22 cellular contexts compared by ENCODE assay signal in the genomic region with DNA sequence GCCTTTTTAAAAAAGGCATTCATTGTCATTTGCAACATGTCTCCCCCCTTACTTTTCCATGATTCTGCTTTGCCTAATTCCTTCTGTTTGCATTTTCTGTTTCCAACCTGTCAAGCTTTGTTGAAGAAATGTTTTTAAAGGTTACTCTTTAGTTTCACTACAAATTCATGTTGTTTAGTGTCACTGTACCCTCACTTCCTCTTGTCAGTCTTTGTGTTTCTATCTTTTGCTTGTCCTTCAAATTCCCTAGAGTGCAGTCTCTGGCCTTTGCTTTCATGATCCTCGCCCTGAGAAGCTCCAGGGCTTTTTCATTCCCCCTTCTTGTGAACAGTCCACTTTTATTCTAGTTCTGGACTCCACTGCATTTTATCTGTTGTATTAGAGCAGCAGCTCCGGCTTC.
"Had no signal": no experiment of that assay in that cellular context is flagged by ENCODE, and none has a peak within 500 bp of the region (broad histone marks: within the 10 kb centered on the region; RNA-seq: fewer than 3 reads in every experiment).

No MANE protein-coding gene starts in this region.

- H3K4me2 ChIP-seq: hepatocyte, smooth muscle cell had no signal

- H3K9me3 Mint-ChIP-seq: activated T-helper 2 cell treated with anti-CD3 and anti-CD28 coated beads, Interferon-gamma antibody, Interleukin-2, Interleukin-4, amounts not matched to agents 10 μg/mL and 5 μg/mL and 100 μg/mL, durations not matched to agents 14 hours and 24 hours and 36 hours; central memory CD8-positive, alpha-beta T cell; effector memory CD8-positive, alpha-beta T cell; immature natural killer cell; naive thymus-derived CD4-positive, alpha-beta T cell; neural crest cell had no signal

- H3K4me1 Mint-ChIP-seq: neural crest cell had no signal

- H3K9me3 ChIP-seq: adrenal gland, esophagus muscularis mucosa, left lung, sigmoid colon, upper lobe of left lung had no signal

- ATAC-seq: effector memory CD8-positive, alpha-beta T cell; left lung; naive thymus-derived CD4-positive, alpha-beta T cell; stimulated activated naive CD8-positive, alpha-beta T cell treated with anti-CD3 and anti-CD28 coated beads, Interleukin-15, Interleukin-2, amounts not matched to agents 100 U/mL and 50 U/mL, for 24 hours had no signal

- H3K27ac ChIP-seq: adrenal gland, esophagus muscularis mucosa, hepatocyte, left lung, sigmoid colon, upper lobe of left lung, VCaP had no signal

- H3K27ac Mint-ChIP-seq: activated naive CD8-positive, alpha-beta T cell; activated T-helper 2 cell treated with anti-CD3 and anti-CD28 coated beads, Interferon-gamma antibody, Interleukin-2, Interleukin-4, amounts not matched to agents 10 μg/mL and 5 μg/mL and 100 μg/mL, durations not matched to agents 14 hours and 24 hours and 36 hours; effector memory CD8-positive, alpha-beta T cell; immature natural killer cell; naive thymus-derived CD4-positive, alpha-beta T cell had no signal

- H3K4me3 Mint-ChIP-seq: activated naive CD8-positive, alpha-beta T cell; central memory CD8-positive, alpha-beta T cell; effector memory CD8-positive, alpha-beta T cell; immature natural killer cell; naive thymus-derived CD4-positive, alpha-beta T cell; neural crest cell had no signal

- H3K27me3 ChIP-seq: adrenal gland, esophagus muscularis mucosa, hepatocyte, left lung, sigmoid colon, upper lobe of left lung had no signal

- H3K4me3 ChIP-seq: adrenal gland, esophagus muscularis mucosa, hepatocyte, left lung, sigmoid colon, smooth muscle cell, upper lobe of left lung had no signal

- DNase-seq: activated CD4-positive, alpha-beta T cell treated with anti-CD3 and anti-CD28 coated beads, Interleukin-2, amount 50 U/mL, for 1 hour; activated CD4-positive, CD25-positive, alpha-beta regulatory T cell treated with anti-CD3 and anti-CD28 coated beads, Interleukin-2, amount 50 U/mL, for 72 hours; activated naive CD4-positive, alpha-beta T cell; activated T-cell treated with anti-CD3 and anti-CD28 coated beads, Interleukin-2, amount 50 U/mL, for 1 hour; adrenal gland; effector memory CD8-positive, alpha-beta T cell; glutamatergic neuron; immature natural killer cell; left lung; naive thymus-derived CD4-positive, alpha-beta T cell; sigmoid colon; stimulated activated CD4-positive, alpha-beta T cell treated with anti-CD3 and anti-CD28 coated beads, Interleukin-15, amount 100 ng/mL, for 24 hours; stimulated activated naive CD8-positive, alpha-beta T cell treated with anti-CD3 and anti-CD28 coated beads, Interleukin-15, Interleukin-2, amounts not matched to agents 100 U/mL and 50 U/mL, for 24 hours; upper lobe of left lung had no signal

- H3K27me3 Mint-ChIP-seq: activated naive CD8-positive, alpha-beta T cell; central memory CD8-positive, alpha-beta T cell; effector memory CD8-positive, alpha-beta T cell; naive thymus-derived CD4-positive, alpha-beta T cell had no signal

- H3K4me1 ChIP-seq: adrenal gland, esophagus muscularis mucosa, left lung, sigmoid colon, upper lobe of left lung had no signal
